In genomic region chr17:57739402-57740224, GRCh38 we compare ENCODE assay signal across 8 cellular contexts. TPM values are rescaled to one million over a fixed set of nuclear protein-coding genes. Genes with fewer than 3 reads are reported as not detected.
DNase-seq lines count a peak whose midpoint lies in the region; ATAC-seq, FAIRE-seq and TF ChIP-seq lines count a peak whose summit lies in the region.

No MANE protein-coding gene starts in this region.

- intact Hi-C loops in Calu3 (cut with micrococcal nuclease; ENCODE audit: unreplicated experiment), result no loop called here

- H3F3A ChIP-seq in GM23338 (replicated peaks; ENCODE audit: low read depth), result no peaks in the 10 kb centered on the region

- H4K20me1 ChIP-seq in GM23338 (replicated peaks; ENCODE audit: insufficient read depth), result no peaks in the 10 kb centered on the region

- H3K36me3 Mint-ChIP-seq in Calu3 (ENCODE audit: insufficient read depth, unreplicated experiment), result no peaks in the 10 kb centered on the region
- no peaks in the 10 kb centered on the region for H3K36me3 Mint-ChIP-seq in GM23338 (ENCODE audit: low read depth)
- no peaks in the 10 kb centered on the region for H3K36me3 Mint-ChIP-seq in endodermal cell (ENCODE audit: low read depth)

- no peaks in the 10 kb centered on the region for H3K9me2 ChIP-seq in GM23338 (ENCODE audit: insufficient read depth)

- H3K27me3 Mint-ChIP-seq in Calu3 (ENCODE audit: unreplicated experiment), result peaks cover 60% of the 10 kb centered on the region
- no peaks in the 10 kb centered on the region for H3K27me3 Mint-ChIP-seq in GM23338 (ENCODE audit: insufficient read depth, low read depth, poor library complexity)
- H3K27me3 Mint-ChIP-seq in endodermal cell (ENCODE audit: insufficient read depth), result peaks cover 17% of the 10 kb centered on the region

- BruUV-seq in Calu3 (replicated peaks; lab: Mats Ljungman, UMichigan), result no TSS peak

- peak; percentile 28 for DNase-seq in Calu3
- DNase-seq in GM23338 (ENCODE audit: low spot score), result peak; percentile 77
- peak; percentile 97 for DNase-seq in NCI-H82 (lab: John Stamatoyannopoulos, UW)
- peak; percentile 82 for DNase-seq in endodermal cell
- DNase-seq in small intestine, result peak; percentile 59
- no peak for DNase-seq in activated naive CD4-positive, alpha-beta T cell treated with anti-CD3 and anti-CD28 coated beads, Interleukin-2, amount 50 U/mL, for 16 hours
- DNase-seq in activated naive CD4-positive, alpha-beta T cell (lab: John Stamatoyannopoulos, UW), result no peak

- H3K36me3 ChIP-seq in GM23338 (ENCODE audit: insufficient read depth), result no peaks in the 10 kb centered on the region
- H3K36me3 ChIP-seq in endodermal cell (ENCODE audit: control insufficient read depth, insufficient read depth, low read length), result no peaks in the 10 kb centered on the region
- H3K36me3 ChIP-seq in small intestine (ENCODE audit: control insufficient read depth in 2 of 2, insufficient read depth in 2 of 2, low read length in 2 of 2), result no peaks in the 10 kb centered on the region

- peak; percentile 92 for ATAC-seq in GM23338
- ATAC-seq in GM21515 (IDR thresholded peaks at IDR 0.05; ENCODE audit: unreplicated experiment), result no peak

- H2AFZ ChIP-seq in GM23338, result no peak overlapping the region

- CTCF ChIA-PET in Calu3 (lab: Charles Lee), result interaction anchor here (1.0 kb wide), 1 partner anchor 27 kb away, joined by 3 read pairs; no protein-coding TSS in a partner anchor

- H3K4me2 ChIP-seq in GM23338, result no peak overlapping the region

- 71 to 81% methylated on average over 1 of the region's 1 CpG for WGBS in endodermal cell (ENCODE audit: insufficient coverage in 1 of 2, insufficient read length in 1 of 2), 2 experiments
- 20 to 62% (median 29%) methylated on average over 1 of the region's 1 CpG for WGBS in small intestine, 3 donors

- no peaks in the 10 kb centered on the region for H3K4me1 Mint-ChIP-seq in Calu3 (ENCODE audit: low read depth, unreplicated experiment)
- H3K4me1 Mint-ChIP-seq in GM23338, result no peaks in the 10 kb centered on the region
- peaks cover 8% of the 10 kb centered on the region for H3K4me1 Mint-ChIP-seq in endodermal cell

- TF ChIP-seq CTCF in Calu3 (IDR thresholded peaks at IDR 0.05; ENCODE audit: unreplicated experiment) (no peak), GM23338 (conservative IDR thresholded peaks at IDR 0.05; ENCODE audit: low read depth in 2 of 2) (peak; percentile 57 to 74), endodermal cell (conservative IDR thresholded peaks at IDR 0.05) (peak; percentile 76)

- H3K27ac Mint-ChIP-seq in Calu3 (ENCODE audit: unreplicated experiment), result no peak overlapping the region
- no peak overlapping the region for H3K27ac Mint-ChIP-seq in GM23338
- no peak overlapping the region for H3K27ac Mint-ChIP-seq in endodermal cell

- H3K79me2 ChIP-seq in GM23338 (replicated peaks; ENCODE audit: insufficient read depth), result no peaks in the 10 kb centered on the region

- no peaks in the 10 kb centered on the region for H3K9me3 ChIP-seq in endodermal cell (ENCODE audit: control insufficient read depth, low read length)
- no peaks in the 10 kb centered on the region for H3K9me3 ChIP-seq in small intestine (ENCODE audit: control insufficient read depth, low read depth)

- no peak overlapping the region for H3K4me3 ChIP-seq in GM23338
- H3K4me3 ChIP-seq in endodermal cell (ENCODE audit: low read length), result no peak overlapping the region
- H3K4me3 ChIP-seq in small intestine (ENCODE audit: low read depth in 1 of 2, low read length in 2 of 2), result no peak overlapping the region

- H3K4me1 ChIP-seq in GM23338 (ENCODE audit: insufficient read depth), result no peaks in the 10 kb centered on the region
- no peaks in the 10 kb centered on the region for H3K4me1 ChIP-seq in endodermal cell (ENCODE audit: control insufficient read depth, insufficient read depth, low read length)
- H3K4me1 ChIP-seq in small intestine (ENCODE audit: control insufficient read depth in 2 of 2, insufficient read depth in 1 of 2, low read depth in 1 of 2, low read length in 1 of 2), result no peaks in the 10 kb centered on the region

- no peak for FAIRE-seq in small intestine (lab: Jason Lieb, UNC)

- H3K27ac ChIP-seq in GM23338 (ENCODE audit: low read depth) (no peak overlapping the region), endodermal cell (ENCODE audit: low read depth, low read length) (no peak overlapping the region), small intestine (ENCODE audit: low read depth in 1 of 2, low read length in 1 of 2) (no peak overlapping the region)

- H3K9ac ChIP-seq in endodermal cell (ENCODE audit: extremely low read depth, low read length, poor library complexity, severe bottlenecking), result no peak overlapping the region

- H3K9me3 Mint-ChIP-seq in Calu3 (ENCODE audit: low read depth, unreplicated experiment) (no peaks in the 10 kb centered on the region), GM23338 (no peaks in the 10 kb centered on the region; the same call in 2 of the 3 replicates), endodermal cell (peaks cover 2% of the 10 kb centered on the region)

- H3K27me3 ChIP-seq in GM23338 (ENCODE audit: insufficient read depth), result no peaks in the 10 kb centered on the region
- H3K27me3 ChIP-seq in endodermal cell (ENCODE audit: control insufficient read depth, insufficient read depth, low read length, poor library complexity, severe bottlenecking), result peaks cover 4% of the 10 kb centered on the region
- H3K27me3 ChIP-seq in small intestine (ENCODE audit: control insufficient read depth in 2 of 2, insufficient read depth in 2 of 2, low read length in 2 of 2), result no peaks in the 10 kb centered on the region

- no peak overlapping the region for H3K4me3 Mint-ChIP-seq in Calu3 (ENCODE audit: low read depth, unreplicated experiment)
- no peak overlapping the region for H3K4me3 Mint-ChIP-seq in GM23338
- no peak overlapping the region for H3K4me3 Mint-ChIP-seq in endodermal cell

TF ChIP-seq in GM23338, 12 proteins besides CTCF, POLR2A, EP300 and RAD21:
- no peak for TF ChIP-seq ZNF114 (CRISPR knock-in tag; IDR thresholded peaks at IDR 0.05)
- no peak for TF ChIP-seq NANOG (IDR thresholded peaks at IDR 0.05; ENCODE audit: borderline replicate concordance)

RNA-seq across cellular contexts. Expression of gene CCDC182, which starts 5.5 kb away (rescaled TPM):
- total RNA-seq in Calu3 (2022), result not detected in 2 replicates
- not detected in 2 replicates for total RNA-seq in GM23338 (2014; rRNA removed; shearing (Covaris generic))
- polyA plus RNA-seq in GM23338 (2016; fragmentation: Nextera tagmentation; extraction: Ambion mirVana), result not detected in 2 replicates
- under 1 TPM in 1 of 2 donors, not detected in 1; 0.33 TPM for total RNA-seq in endodermal cell
- polyA plus RNA-seq in endodermal cell (2013, experiment 1 of 2), result not detected
- not detected for polyA plus RNA-seq in endodermal cell (2013, experiment 2 of 2)
- not detected for polyA plus RNA-seq in small intestine

Comparison
In these comparisons a context has a peak if more than half of its experiments do, and no peak if none do; other contexts are left out.
1. DNase-seq: peak in Calu3 (single experiment), GM23338 (single experiment), NCI-H82 (single experiment), endodermal cell (single experiment) and small intestine (single experiment); none in activated naive CD4-positive, alpha-beta T cell treated with anti-CD3 and anti-CD28 coated beads, Interleukin-2, amount 50 U/mL, for 16 hours (single experiment) and activated naive CD4-positive, alpha-beta T cell (0 of 4).